In genomic region chr17:42345396-42346078, GRCh38 we compare ENCODE assay signal across 26 cellular contexts. TPM values are rescaled to one million over a fixed set of nuclear protein-coding genes. Genes with fewer than 3 reads are reported as not detected.
DNase-seq lines count a peak whose midpoint lies in the region; ATAC-seq and TF ChIP-seq lines count a peak whose summit lies in the region.
"Had no signal": no experiment of that assay in that cellular context is flagged by ENCODE, and none has a peak within 500 bp of the region (broad histone marks: within the 10 kb centered on the region; RNA-seq: fewer than 3 reads in every experiment).

No MANE protein-coding gene starts in this region.

- intact Hi-C loops in Panc1 (cut with micrococcal nuclease; ENCODE audit: unreplicated experiment): no loop called here
- intact Hi-C loops in left colon (cut with DNase I, micrococcal nuclease): no loop called here

- peak overlapping the region; percentile 8 for H3K27ac ChIP-seq in Panc1 (ENCODE audit: low read length)
- H3K27ac ChIP-seq: A549, right atrium auricular region, upper lobe of left lung had no signal

- H3K4me1 Mint-ChIP-seq in activated naive CD4-positive, alpha-beta T cell treated with anti-CD3 and anti-CD28 coated beads, Interleukin-2, amount 10 ng/mL, durations not matched to agents 7 days and 5 days: peaks cover 49% of the 10 kb centered on the region

- CTCF ChIA-PET in activated naive CD4-positive, alpha-beta T cell treated with anti-CD3 and anti-CD28 coated beads, Interleukin-2, amount 10 ng/mL, durations not matched to agents 7 days and 5 days (lab: Charles Lee): no interaction called here
- CTCF ChIA-PET in Panc1 (lab: Charles Lee): no interaction called here

- H3K4me3 ChIP-seq in Panc1 (ENCODE audit: low read depth in 2 of 2, low read length in 2 of 2): no peak overlapping the region
- H3K4me3 ChIP-seq: A549, gastrocnemius medialis, right atrium auricular region, upper lobe of left lung had no signal

- peak overlapping the region; percentile 37 for H3K27ac Mint-ChIP-seq in activated naive CD4-positive, alpha-beta T cell treated with anti-CD3 and anti-CD28 coated beads, Interleukin-2, amount 10 ng/mL, durations not matched to agents 7 days and 5 days
- H3K27ac Mint-ChIP-seq: activated CD8-positive, alpha-beta T cell treated with anti-CD3 and anti-CD28 coated beads for 36 hours; B cell had no signal

- ATAC-seq in Panc1 (no peak), left colon (no peak)
- ATAC-seq: A549; activated CD4-positive, CD25-positive, alpha-beta regulatory T cell treated with anti-CD3 and anti-CD28 coated beads, Interleukin-2, amount 50 U/mL, for 24 hours; activated CD8-positive, alpha-beta T cell treated with anti-CD3 and anti-CD28 coated beads for 36 hours; activated naive CD4-positive, alpha-beta T cell treated with anti-CD3 and anti-CD28 coated beads, Interleukin-2, amount 50 U/mL, for 72 hours; esophagus mucosa; gastrocnemius medialis; SK-N-SH treated with all-trans-retinoic acid at 6 μM for 48 hours had no signal

- H3K36me3 Mint-ChIP-seq in activated naive CD4-positive, alpha-beta T cell treated with anti-CD3 and anti-CD28 coated beads, Interleukin-2, amount 10 ng/mL, durations not matched to agents 7 days and 5 days: peaks cover 64% of the 10 kb centered on the region

- H3K4me3 Mint-ChIP-seq in activated naive CD4-positive, alpha-beta T cell treated with anti-CD3 and anti-CD28 coated beads, Interleukin-2, amount 10 ng/mL, durations not matched to agents 7 days and 5 days: no peak overlapping the region
- H3K4me3 Mint-ChIP-seq: activated CD8-positive, alpha-beta T cell treated with anti-CD3 and anti-CD28 coated beads for 36 hours; B cell had no signal

- no TSS peak for BruUV-seq in Panc1 (replicated peaks; lab: Mats Ljungman, UMichigan)

- peaks cover 8% of the 10 kb centered on the region; the same call in 1 of the 2 replicates for H3K36me3 ChIP-seq in Panc1 (ENCODE audit: control insufficient read depth, insufficient read depth, low read length)

- in situ Hi-C loops in Panc1 (cut with HindIII; ENCODE audit: low pct_unique_long_range_greater_than_20kb, low sequenced_read_pairs): no loop called here

- no peaks in the 10 kb centered on the region for H3K27me3 Mint-ChIP-seq in activated naive CD4-positive, alpha-beta T cell treated with anti-CD3 and anti-CD28 coated beads, Interleukin-2, amount 10 ng/mL, durations not matched to agents 7 days and 5 days
- H3K27me3 Mint-ChIP-seq: activated CD8-positive, alpha-beta T cell treated with anti-CD3 and anti-CD28 coated beads for 36 hours; B cell had no signal

- H3K9me3 ChIP-seq in Panc1 (ENCODE audit: control insufficient read depth, insufficient read depth, low read depth, low read length): no peaks in the 10 kb centered on the region
- H3K9me3 ChIP-seq: A549, gastrocnemius medialis, right atrium auricular region, upper lobe of left lung had no signal

- POLR2A ChIA-PET in Panc1 (lab: Charles Lee): no interaction called here

- H3K4me1 ChIP-seq in Panc1 (ENCODE audit: control insufficient read depth, insufficient read depth, low read length): peaks cover 10% of the 10 kb centered on the region

- no peaks in the 10 kb centered on the region for H3K9me3 Mint-ChIP-seq in activated naive CD4-positive, alpha-beta T cell treated with anti-CD3 and anti-CD28 coated beads, Interleukin-2, amount 10 ng/mL, durations not matched to agents 7 days and 5 days
- H3K9me3 Mint-ChIP-seq: activated CD8-positive, alpha-beta T cell treated with anti-CD3 and anti-CD28 coated beads for 36 hours; activated naive CD4-positive, alpha-beta T cell treated with anti-CD3 and anti-CD28 coated beads, Interleukin-2, amount 50 U/mL, for 72 hours had no signal

- no peak for TF ChIP-seq CTCF in Panc1 (IDR thresholded peaks at IDR 0.05)

- no peak for DNase-seq in activated naive CD4-positive, alpha-beta T cell treated with anti-CD3 and anti-CD28 coated beads, Interleukin-2, amount 10 ng/mL, durations not matched to agents 7 days and 5 days
- DNase-seq in activated naive CD4-positive, alpha-beta T cell treated with Interleukin-2 at 50 U/mL for 16 hours: no peak
- DNase-seq in Panc1 (ENCODE audit: low read depth, low spot score): no peak
- DNase-seq in globus pallidus (ENCODE audit: low spot score): peak; percentile 44
- DNase-seq in pons (ENCODE audit: low spot score): peak; percentile 71
- no peak for DNase-seq in left colon
- no peak for DNase-seq in NOMO-1 treated with dmso at 0.1 percent for 144 hours (lab: John Stamatoyannopoulos, UW; ENCODE audit: unreplicated experiment)
- no peak for DNase-seq in SW480 (ENCODE audit: low spot score)
- DNase-seq: activated CD8-positive, alpha-beta T cell treated with anti-CD3 and anti-CD28 coated beads for 36 hours; effector CD4-positive, alpha-beta T cell; gastrocnemius medialis; Kasumi-1; mammary epithelial cell; NCI-H1092 treated with DMSO at 0.1 percent for 48 hours; NCI-H2029; NCI-H524 treated with DMSO at 0.1 percent for 48 hours; RPMI8226; T-helper 9 cell had no signal

- H3K27me3 ChIP-seq in Panc1 (ENCODE audit: control insufficient read depth, insufficient read depth, low read length): no peaks in the 10 kb centered on the region
- H3K27me3 ChIP-seq: gastrocnemius medialis, right atrium auricular region, upper lobe of left lung had no signal

RNA-seq across cellular contexts. Expression of gene STAT3, which starts 42.7 kb away (rescaled TPM):
- total RNA-seq in Panc1 (2021; ENCODE audit: unreplicated experiment) (287 TPM), left colon (100 to 1,000 TPM; 150 to 212 TPM)
- 210 TPM for polyA plus RNA-seq in Panc1 (2012; ENCODE audit: insufficient read length)

RNA-seq across cellular contexts. Expression of gene STAT5A, which starts 57.2 kb away (rescaled TPM):
- total RNA-seq in Panc1 (2021; ENCODE audit: unreplicated experiment) (26.7 TPM), left colon (10 to 100 TPM; 19.8 to 28.1 TPM)
- polyA plus RNA-seq in Panc1 (2012; ENCODE audit: insufficient read length): 37.3 TPM

Comparison
In these comparisons a context has a peak if more than half of its experiments do, and no peak if none do; other contexts are left out.
1. DNase-seq: peak in globus pallidus (single experiment) and pons (single experiment); none in activated naive CD4-positive, alpha-beta T cell treated with anti-CD3 and anti-CD28 coated beads, Interleukin-2, amount 10 ng/mL, durations not matched to agents 7 days and 5 days (single experiment), activated naive CD4-positive, alpha-beta T cell treated with Interleukin-2 at 50 U/mL for 16 hours (single experiment), Panc1 (single experiment), left colon (0 of 2), NOMO-1 treated with dmso at 0.1 percent for 144 hours (single experiment) and SW480 (single experiment).